12 cellular contexts compared by ENCODE assay signal in the genomic region with DNA sequence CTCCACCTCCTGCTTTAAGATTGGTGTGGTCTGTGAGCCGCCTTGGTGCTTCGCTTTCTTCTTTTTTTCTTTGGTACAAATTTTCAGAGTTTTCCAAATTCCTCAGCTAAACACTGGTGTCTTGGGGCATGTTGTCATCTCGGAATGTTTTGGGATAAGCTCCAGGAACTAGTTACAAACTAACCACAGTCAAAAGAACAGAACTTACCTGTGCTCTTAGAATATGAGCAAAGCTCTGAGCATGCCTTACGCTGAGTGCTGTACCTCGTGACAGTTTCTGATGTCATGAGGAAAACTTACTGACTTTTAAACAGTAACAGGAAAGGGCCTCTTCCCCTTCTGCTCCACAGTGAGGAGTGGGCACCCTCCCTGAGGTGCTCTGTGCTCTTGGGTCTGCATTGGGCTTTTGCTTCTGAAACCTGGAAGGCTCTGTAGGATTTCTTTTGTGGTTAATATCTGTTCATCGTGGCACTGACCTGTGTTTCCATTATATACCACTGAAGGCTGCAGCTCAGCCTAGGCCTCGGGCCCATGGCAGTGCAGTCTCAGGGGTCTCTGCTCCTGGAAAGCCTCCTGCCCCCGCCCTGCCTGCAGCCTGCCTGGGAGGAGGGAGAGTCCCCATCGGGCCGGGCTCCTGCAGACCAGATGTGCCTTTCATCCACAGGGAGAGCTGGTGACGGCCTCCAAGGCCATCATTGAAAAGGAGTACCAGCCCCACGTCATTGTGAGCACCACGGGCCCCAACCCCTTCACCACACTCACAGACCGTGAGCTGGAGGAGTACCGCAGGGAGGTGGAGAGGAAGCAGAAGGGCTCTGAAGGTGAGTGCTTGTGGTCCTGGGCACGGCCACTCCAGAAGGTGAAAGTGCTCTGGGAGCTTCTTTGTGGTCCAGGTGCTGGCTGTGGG. TPM values are rescaled to one million over a fixed set of nuclear protein-coding genes. Genes with fewer than 3 reads are reported as not detected.
DNase-seq lines count a peak whose midpoint lies in the region; ATAC-seq and TF ChIP-seq lines count a peak whose summit lies in the region.
"Had no signal": no experiment of that assay in that cellular context is flagged by ENCODE, and none has a peak within 500 bp of the region (broad histone marks: within the 10 kb centered on the region; RNA-seq: fewer than 3 reads in every experiment).

No MANE protein-coding gene starts in this region.

- H3K9me3 Mint-ChIP-seq in activated naive CD4-positive, alpha-beta T cell treated with anti-CD3 and anti-CD28 coated beads, Interleukin-2, amount 50 U/mL, for 72 hours, result peaks cover under 1 to 2% of the 10 kb centered on the region in 2 donors
- H3K9me3 Mint-ChIP-seq: activated T-cell treated with anti-CD3 and anti-CD28 coated beads, Interleukin-2, amount 50 U/mL, for 4 hours had no signal

- no peaks in the 10 kb centered on the region for H3K9me3 ChIP-seq in lower lobe of right lung
- no peaks in the 10 kb centered on the region for H3K9me3 ChIP-seq in upper lobe of right lung

- peaks cover 7 to 45% of the 10 kb centered on the region in 2 donors for H3K36me3 Mint-ChIP-seq in activated naive CD4-positive, alpha-beta T cell treated with anti-CD3 and anti-CD28 coated beads, Interleukin-2, amount 50 U/mL, for 72 hours

- H3K4me1 ChIP-seq in lower lobe of right lung (peaks cover 13% of the 10 kb centered on the region), upper lobe of right lung (no peaks in the 10 kb centered on the region)

- TF ChIP-seq CTCF in VCaP (conservative IDR thresholded peaks at IDR 0.05) (no peak), lower lobe of right lung (IDR thresholded peaks at IDR 0.05) (no peak), upper lobe of right lung (IDR thresholded peaks at IDR 0.05) (no peak)

- peak; percentile 76 to 91 for ATAC-seq in activated naive CD4-positive, alpha-beta T cell treated with anti-CD3 and anti-CD28 coated beads, Interleukin-2, amount 50 U/mL, for 72 hours
- ATAC-seq in lower lobe of right lung, result peak; percentile 79 to 80
- ATAC-seq in upper lobe of right lung, result peak; percentile 71
- no peak for ATAC-seq in GM19452 (IDR thresholded peaks at IDR 0.05; ENCODE audit: unreplicated experiment)
- ATAC-seq in GM19324 (IDR thresholded peaks at IDR 0.05; ENCODE audit: low FRiP score, unreplicated experiment), result no peak
- no peak for ATAC-seq in GM21526 (IDR thresholded peaks at IDR 0.05; ENCODE audit: low FRiP score, unreplicated experiment)

- DNase-seq in activated naive CD4-positive, alpha-beta T cell treated with anti-CD3 and anti-CD28 coated beads, Interleukin-2, amount 50 U/mL, for 72 hours (ENCODE audit: low spot score in 2 of 2), result peak in 1 of 2 donors; percentile 66
- DNase-seq in activated naive CD4-positive, alpha-beta T cell treated with Interleukin-2 at 50 U/mL for 16 hours, result no peak
- DNase-seq in lower lobe of right lung (no peak), upper lobe of right lung (peak; percentile 67)
- DNase-seq: activated T-cell treated with anti-CD3 and anti-CD28 coated beads, Interleukin-2, amount 50 U/mL, for 4 hours; left cardiac atrium; nucleus accumbens had no signal

- H3K4me3 ChIP-seq in lower lobe of right lung (no peak overlapping the region), upper lobe of right lung (no peak overlapping the region)

- H3K36me3 ChIP-seq in lower lobe of right lung, result peaks cover 88% of the 10 kb centered on the region
- peaks cover 78% of the 10 kb centered on the region for H3K36me3 ChIP-seq in upper lobe of right lung

- H3K27ac Mint-ChIP-seq in activated naive CD4-positive, alpha-beta T cell treated with anti-CD3 and anti-CD28 coated beads, Interleukin-2, amount 50 U/mL, for 72 hours, result peak overlapping the region in 1 of 2 donors; percentile 0
- H3K27ac Mint-ChIP-seq: T-helper 2 cell treated with Interferon-gamma antibody and Interleukin-4, amounts not matched to agents 5 μg/mL and 100 μg/mL, for 36 hours had no signal

- H3K27ac ChIP-seq in VCaP (peak overlapping the region; percentile 32; the same call in 1 of the 2 replicates), lower lobe of right lung (peak overlapping the region; percentile 2), upper lobe of right lung (peak overlapping the region; percentile 25)

- intact Hi-C loops in lower lobe of right lung (cut with DNase I) (no loop called here), upper lobe of right lung (cut with DNase I) (no loop called here)

- H3K27me3 ChIP-seq in lower lobe of right lung (ENCODE audit: low read depth) (no peaks in the 10 kb centered on the region), upper lobe of right lung (no peaks in the 10 kb centered on the region)

RNA-seq across cellular contexts. Expression of a gene that starts 48.7 kb away (rescaled TPM):
- 10 to 100 TPM; 62.9 to 77.1 TPM for total RNA-seq in activated naive CD4-positive, alpha-beta T cell treated with anti-CD3 and anti-CD28 coated beads, Interleukin-2, amount 50 U/mL, for 72 hours
- total RNA-seq in lower lobe of right lung (20.7 TPM), upper lobe of right lung (21.4 TPM)

RNA-seq across cellular contexts. Expression of a gene that starts 48.9 kb away (rescaled TPM):
- total RNA-seq in activated naive CD4-positive, alpha-beta T cell treated with anti-CD3 and anti-CD28 coated beads, Interleukin-2, amount 50 U/mL, for 72 hours, result 1 to 10 TPM; 2.9 to 7.2 TPM
- total RNA-seq in lower lobe of right lung (7.1 TPM), upper lobe of right lung (8.0 TPM)

Comparison
In these comparisons a context has a peak if more than half of its experiments do, and no peak if none do; other contexts are left out.
1. ATAC-seq: peak in activated naive CD4-positive, alpha-beta T cell treated with anti-CD3 and anti-CD28 coated beads, Interleukin-2, amount 50 U/mL, for 72 hours (2 of 2), lower lobe of right lung (2 of 2) and upper lobe of right lung (single experiment); none in GM19452 (single experiment), GM19324 (single experiment) and GM21526 (single experiment).
2. Peak in every context shown above with its lines, with median percentiles within 50 percentile points of each other: H3K27ac ChIP-seq.